Comparison of ENCODE assay signal across 18 cellular contexts in genomic region chr16:22012241-22012640, GRCh38. TPM values are rescaled to one million over a fixed set of nuclear protein-coding genes. Genes with fewer than 3 reads are reported as not detected.
DNase-seq lines count a peak whose midpoint lies in the region; ATAC-seq and TF ChIP-seq lines count a peak whose summit lies in the region.
"Had no signal": no experiment of that assay in that cellular context is flagged by ENCODE, and none has a peak within 500 bp of the region (broad histone marks: within the 10 kb centered on the region; RNA-seq: fewer than 3 reads in every experiment).

No MANE protein-coding gene starts in this region.

- H3K4me2 ChIP-seq in mammary epithelial cell (ENCODE audit: insufficient read depth, low read depth, low read length) (peak overlapping the region; percentile 69), PC-3 (ENCODE audit: low read length) (peak overlapping the region; percentile 35; the same call in 1 of the 2 replicates)
- H3K4me2 ChIP-seq: BLaER1 had no signal

- H3K9me3 Mint-ChIP-seq in MCF 10A (ENCODE audit: unreplicated experiment), result no peaks in the 10 kb centered on the region
- no peaks in the 10 kb centered on the region for H3K9me3 Mint-ChIP-seq in activated naive CD4-positive, alpha-beta T cell treated with anti-CD3 and anti-CD28 coated beads for 36 hours
- H3K9me3 Mint-ChIP-seq: CD4-positive, CD25-positive, alpha-beta regulatory T cell; H9 had no signal

- in situ Hi-C loops in mammary epithelial cell (cut with MboI; ENCODE audit: low sequenced_read_pairs in 2 of 2), result no loop called here

- no peaks in the 10 kb centered on the region for H4K20me1 ChIP-seq in mammary epithelial cell (ENCODE audit: insufficient read depth, low read length)
- H4K20me1 ChIP-seq in PC-3 (ENCODE audit: low read length), result peaks cover 14% of the 10 kb centered on the region; the same call in 1 of the 2 replicates

- H3K9me2 ChIP-seq in PC-3 (replicated peaks; ENCODE audit: low read length), result no peaks in the 10 kb centered on the region

- no peak overlapping the region for H3K4me3 ChIP-seq in mammary epithelial cell (replicated peaks in 1 of 3; ENCODE audit: insufficient read depth in 1 of 3, low read depth in 2 of 3, low read length in 3 of 3)
- peak overlapping the region; percentile 27; the same call in 1 of the 2 replicates for H3K4me3 ChIP-seq in PC-3 (ENCODE audit: low read length)
- H3K4me3 ChIP-seq: BLaER1 had no signal

- dilution Hi-C loops in mammary epithelial cell (cut with HindIII; ENCODE audit: low sequenced_read_pairs), result loop anchor here (10.0 kb wide), 1 partner anchor 53 kb away; no protein-coding TSS in a partner anchor

- peaks cover 25% of the 10 kb centered on the region for H3K4me1 Mint-ChIP-seq in MCF 10A (ENCODE audit: insufficient read depth, unreplicated experiment)
- peaks cover 66% of the 10 kb centered on the region for H3K4me1 Mint-ChIP-seq in activated naive CD4-positive, alpha-beta T cell treated with anti-CD3 and anti-CD28 coated beads for 36 hours (ENCODE audit: low read depth)

- H3K9ac ChIP-seq in mammary epithelial cell (ENCODE audit: insufficient read depth, low read length), result no peak overlapping the region
- H3K9ac ChIP-seq in PC-3 (ENCODE audit: low read length), result no peak overlapping the region
- H3K9ac ChIP-seq: BLaER1 had no signal

- POLR2A ChIA-PET in MCF 10A (lab: Yijun Ruan, JAX), result interaction anchor here (1.6 to 2.0 kb wide), 3 partner anchors 15 to 66 kb away, joined by 5 to 10 read pairs (median 6); no protein-coding TSS in a partner anchor
- POLR2A ChIA-PET in PC-3 (lab: Charles Lee; ENCODE audit: unreplicated experiment), result interaction anchor here (1.0 kb wide), 1 partner anchor 19 kb away, joined by 6 read pairs; no protein-coding TSS in a partner anchor

- TF ChIP-seq CTCF in mammary epithelial cell (conservative IDR thresholded peaks at IDR 0.05 in 1 of 2, IDR thresholded peaks at IDR 0.05 in 1 of 2; ENCODE audit: extremely low read depth in 1 of 2, insufficient read depth in 1 of 2, low read depth in 1 of 2, low read length in 2 of 2) (no peak), MCF 10A (IDR thresholded peaks at IDR 0.05; ENCODE audit: unreplicated experiment) (no peak), PC-3 (conservative IDR thresholded peaks at IDR 0.05; ENCODE audit: low read depth, low read length) (no peak), foreskin keratinocyte (conservative IDR thresholded peaks at IDR 0.05) (no peak)

- H3K27ac ChIP-seq in mammary epithelial cell (ENCODE audit: insufficient read depth, low read depth, low read length) (no peak overlapping the region), PC-3 (ENCODE audit: low read length) (no peak overlapping the region), foreskin keratinocyte (peak overlapping the region; percentile 21)
- H3K27ac ChIP-seq: BLaER1 had no signal

- H3F3A ChIP-seq in PC-3 (ENCODE audit: low read length, unreplicated experiment), result no peaks in the 10 kb centered on the region

- peaks cover 9% of the 10 kb centered on the region for H3K36me3 Mint-ChIP-seq in MCF 10A (ENCODE audit: insufficient read depth, unreplicated experiment)
- H3K36me3 Mint-ChIP-seq in activated naive CD4-positive, alpha-beta T cell treated with anti-CD3 and anti-CD28 coated beads for 36 hours (ENCODE audit: low read depth), result no peaks in the 10 kb centered on the region
- H3K36me3 Mint-ChIP-seq: CD4-positive, CD25-positive, alpha-beta regulatory T cell had no signal

- H3K27me3 ChIP-seq in mammary epithelial cell (ENCODE audit: insufficient read depth, low read length) (no peaks in the 10 kb centered on the region), PC-3 (ENCODE audit: low read length) (no peaks in the 10 kb centered on the region), foreskin keratinocyte (no peaks in the 10 kb centered on the region)
- H3K27me3 ChIP-seq: BLaER1 had no signal

- H3K27me3 Mint-ChIP-seq in MCF 10A (ENCODE audit: insufficient read depth, unreplicated experiment), result no peaks in the 10 kb centered on the region
- H3K27me3 Mint-ChIP-seq in activated naive CD4-positive, alpha-beta T cell treated with anti-CD3 and anti-CD28 coated beads for 36 hours (ENCODE audit: low read depth), result no peaks in the 10 kb centered on the region

- DNase-seq in mammary epithelial cell (no peak), MCF 10A (ENCODE audit: unreplicated experiment) (no peak), PC-3 (no peak), foreskin keratinocyte (no peak), SIG-M5 (lab: John Stamatoyannopoulos, UW) (no peak)
- DNase-seq in activated naive CD4-positive, alpha-beta T cell treated with anti-CD3 and anti-CD28 coated beads for 36 hours, result no peak
- DNase-seq: 8988T; AML-193; Calu3; CD4-positive, CD25-positive, alpha-beta regulatory T cell; DMS 273 treated with DMSO at 0.1 percent for 48 hours; GOT3; H9 had no signal

- H3K79me2 ChIP-seq in mammary epithelial cell (ENCODE audit: insufficient read depth, low read length), result peaks cover 97% of the 10 kb centered on the region
- peaks cover 97% of the 10 kb centered on the region for H3K79me2 ChIP-seq in PC-3 (ENCODE audit: low read length)

- ATAC-seq in PC-3 (no peak), foreskin keratinocyte (no peak), HG03175 (IDR thresholded peaks at IDR 0.05; ENCODE audit: unreplicated experiment) (no peak)
- ATAC-seq: HepG2 had no signal

- CTCF ChIA-PET in mammary epithelial cell (lab: Charles Lee; ENCODE audit: low non-redundant PET) (no interaction called here), MCF 10A (lab: Yijun Ruan, JAX) (interaction anchor here (0.7 to 2.4 kb wide), 4 partner anchors 10 to 164 kb away, joined by 3 to 15 read pairs (median 4); no protein-coding TSS in a partner anchor), PC-3 (lab: Charles Lee) (interaction anchor here (0.6 kb wide), 1 partner anchor 33 kb away, joined by 4 read pairs; no protein-coding TSS in a partner anchor)
- CTCF ChIA-PET in activated naive CD4-positive, alpha-beta T cell treated with anti-CD3 and anti-CD28 coated beads for 36 hours (lab: Charles Lee), result interaction anchor here (1.3 to 17.2 kb wide), 3 partner anchors 10 to 176 kb away, joined by 4 to 308 read pairs (median 4); no protein-coding TSS in a partner anchor

- WGBS in mammary epithelial cell (ENCODE audit: low coverage, missing lambda C conversion rate), result 29% methylated on average over 2 of the region's 2 CpGs

- no peak overlapping the region for H3K4me3 Mint-ChIP-seq in MCF 10A (ENCODE audit: unreplicated experiment)
- no peak overlapping the region for H3K4me3 Mint-ChIP-seq in activated naive CD4-positive, alpha-beta T cell treated with anti-CD3 and anti-CD28 coated beads for 36 hours
- H3K4me3 Mint-ChIP-seq: H9 had no signal

- H3K4me1 ChIP-seq in mammary epithelial cell (ENCODE audit: insufficient read depth, low read length) (peaks cover 28% of the 10 kb centered on the region), PC-3 (ENCODE audit: insufficient read depth, low read length) (peaks cover 59% of the 10 kb centered on the region), foreskin keratinocyte (peaks cover 47% of the 10 kb centered on the region)

- H3K36me3 ChIP-seq in mammary epithelial cell (ENCODE audit: insufficient read depth, low read length) (no peaks in the 10 kb centered on the region), PC-3 (ENCODE audit: low read depth, low read length) (no peaks in the 10 kb centered on the region; the same call in 1 of the 2 replicates)
- H3K36me3 ChIP-seq: BLaER1 had no signal

- H3K9me3 ChIP-seq in mammary epithelial cell (replicated peaks; ENCODE audit: insufficient read depth, low read length) (no peaks in the 10 kb centered on the region), PC-3 (ENCODE audit: low read length) (no peaks in the 10 kb centered on the region)
- H3K9me3 ChIP-seq: BLaER1 had no signal

- H2AFZ ChIP-seq in mammary epithelial cell (ENCODE audit: low read depth, low read length) (no peak overlapping the region), PC-3 (ENCODE audit: low read length) (no peak overlapping the region)

- no peak overlapping the region for H3K27ac Mint-ChIP-seq in MCF 10A (ENCODE audit: low read depth, unreplicated experiment)
- no peak overlapping the region for H3K27ac Mint-ChIP-seq in activated naive CD4-positive, alpha-beta T cell treated with anti-CD3 and anti-CD28 coated beads for 36 hours
- H3K27ac Mint-ChIP-seq: CD4-positive, CD25-positive, alpha-beta regulatory T cell; H9 had no signal

- no TSS peak for BruUV-seq in mammary epithelial cell (replicated peaks; lab: Mats Ljungman, UMichigan)
- BruUV-seq in MCF 10A (replicated peaks; lab: Mats Ljungman, UMichigan), result no TSS peak
- no TSS peak for BruUV-seq in PC-3 (replicated peaks; lab: Mats Ljungman, UMichigan)

- intact Hi-C loops in mammary epithelial cell (cut with micrococcal nuclease) (no loop called here), MCF 10A (cut with micrococcal nuclease) (no loop called here), PC-3 (cut with micrococcal nuclease) (no loop called here)
- intact Hi-C loops in activated naive CD4-positive, alpha-beta T cell treated with anti-CD3 and anti-CD28 coated beads for 36 hours (cut with micrococcal nuclease), result no loop called here

RNA-seq across cellular contexts. Expression of gene MOSMO, which starts 4.3 kb away (rescaled TPM):
- total RNA-seq in mammary epithelial cell (10 to 100 TPM; 19.0 to 34.8 TPM), MCF 10A (2022) (16.4 and 17.1 TPM in 2 replicates), PC-3 (2014; rRNA removed) (11.8 and 12.4 TPM in 2 replicates), foreskin keratinocyte (23.3 and 27.7 TPM in 2 replicates)
- polyA plus RNA-seq in mammary epithelial cell (22.6 TPM), foreskin keratinocyte (22.4 and 24.5 TPM in 2 replicates)
- polyA minus RNA-seq in mammary epithelial cell, result 23.4 TPM
- 1 to 10 TPM; 6.5 to 6.7 TPM for total RNA-seq in activated naive CD4-positive, alpha-beta T cell treated with anti-CD3 and anti-CD28 coated beads for 36 hours

RNA-seq across cellular contexts. Expression of gene PDZD9, which starts 11.3 kb away (rescaled TPM):
- total RNA-seq in mammary epithelial cell (not detected), MCF 10A (2022) (not detected in 2 replicates), PC-3 (2014; rRNA removed) (not detected in 2 replicates), foreskin keratinocyte (not detected in 2 replicates)
- polyA plus RNA-seq in mammary epithelial cell (0.05 TPM), foreskin keratinocyte (not detected in 2 replicates)
- not detected for polyA minus RNA-seq in mammary epithelial cell
- not detected for total RNA-seq in activated naive CD4-positive, alpha-beta T cell treated with anti-CD3 and anti-CD28 coated beads for 36 hours
- total RNA-seq: Calu3; CD4-positive, CD25-positive, alpha-beta regulatory T cell; Daoy; G401; H9; HepG2 had no signal
- polyA plus RNA-seq: HepG2 had no signal

RNA-seq across cellular contexts. Expression of gene UQCRC2, which starts 59.1 kb away (rescaled TPM):
- total RNA-seq in mammary epithelial cell, result 100 to 1,000 TPM; 181 to 205 TPM
- polyA plus RNA-seq in mammary epithelial cell, result 168 TPM
- 208 TPM for polyA minus RNA-seq in mammary epithelial cell
- total RNA-seq in MCF 10A (2022), result 199 and 207 TPM in 2 replicates
- total RNA-seq in PC-3 (2014; rRNA removed), result 73.5 and 116 TPM in 2 replicates
- total RNA-seq in foreskin keratinocyte, result 152 and 153 TPM in 2 replicates
- polyA plus RNA-seq in foreskin keratinocyte, result 122 TPM in 2 replicates
- 100 to 1,000 TPM; 356 to 378 TPM for total RNA-seq in activated naive CD4-positive, alpha-beta T cell treated with anti-CD3 and anti-CD28 coated beads for 36 hours
